In genomic region chr9:68793605-68794343, GRCh38 we compare ENCODE assay signal across 9 cellular contexts.
A peak's percentile ranks its signal among the peaks of the same experiment; 100 is the strongest.
DNase-seq lines count a peak whose midpoint lies in the region; ATAC-seq, FAIRE-seq and TF ChIP-seq lines count a peak whose summit lies in the region.
"Had no signal": no experiment of that assay in that cellular context is flagged by ENCODE, and none has a peak within 500 bp of the region (broad histone marks: within the 10 kb centered on the region; RNA-seq: fewer than 3 reads in every experiment).

No MANE protein-coding gene starts in this region.

- H3K36me3 ChIP-seq in ovary: no peaks in the 10 kb centered on the region

- no peaks in the 10 kb centered on the region for H3K9me3 Mint-ChIP-seq in naive B cell

- intact Hi-C loops in ovary (cut with DNase I): no loop called here

- TF ChIP-seq CTCF in ovary (IDR thresholded peaks at IDR 0.05): no peak

- no peak overlapping the region for H3K27ac ChIP-seq in ovary

- peaks cover 21 to 26% (median 23%) of the 10 kb centered on the region in 3 donors for H3K4me1 Mint-ChIP-seq in naive B cell

- in situ Hi-C loops in KBM-7 (cut with MboI; ENCODE audit: low pct_unique_long_range_greater_than_20kb, low sequenced_read_pairs): loop anchor here (25.0 kb wide), 3 partner anchors 94 to 219 kb away; partner anchors contain the start of gene PRKACG

- H3K4me3 Mint-ChIP-seq in naive B cell: no peak overlapping the region
- H3K4me3 Mint-ChIP-seq: activated naive CD8-positive, alpha-beta T cell had no signal

- H3K27me3 ChIP-seq in ovary: no peaks in the 10 kb centered on the region

- H3K27ac Mint-ChIP-seq in naive B cell: no peak overlapping the region
- H3K27ac Mint-ChIP-seq: activated naive CD8-positive, alpha-beta T cell had no signal

- TF ChIP-seq EP300 in ovary (IDR thresholded peaks at IDR 0.05): no peak

- whole genome bisulfite sequencing in ovary, 3 donors: 90 to 96% (median 90%) methylated on average over 6 of the region's 6 CpGs

- H3K4me3 ChIP-seq in ovary: no peak overlapping the region

- peak; percentile 50 for FAIRE-seq in H54 (lab: Jason Lieb, UNC)

- H3K9me3 ChIP-seq in ovary: no peaks in the 10 kb centered on the region

- H3K36me3 Mint-ChIP-seq in naive B cell: peaks cover under 1 to 5% of the 10 kb centered on the region in 2 donors
- H3K36me3 Mint-ChIP-seq: activated naive CD8-positive, alpha-beta T cell had no signal

- TF ChIP-seq POLR2A in H54 (IDR thresholded peaks at IDR 0.05; ENCODE audit: low read depth, low read length) (no peak), ovary (IDR thresholded peaks at IDR 0.05) (no peak)

- no peaks in the 10 kb centered on the region for H3K27me3 Mint-ChIP-seq in naive B cell
- H3K27me3 Mint-ChIP-seq: activated naive CD8-positive, alpha-beta T cell had no signal

- H3K4me1 ChIP-seq in ovary (ENCODE audit: insufficient read depth): no peaks in the 10 kb centered on the region

- DNase-seq in H54 (ENCODE audit: insufficient read length, low spot score) (no peak), naive B cell (peak; percentile 6), KBM-7 (no peak), ovary (no peak), UCSD-AML1 (lab: John Stamatoyannopoulos, UW; ENCODE audit: unreplicated experiment) (no peak)
- DNase-seq: NCI-H345 had no signal

- ATAC-seq in GM19035 (IDR thresholded peaks at IDR 0.05; ENCODE audit: unreplicated experiment): peak; percentile 79
- peak; percentile 70 for ATAC-seq in HG03469 (IDR thresholded peaks at IDR 0.05; ENCODE audit: unreplicated experiment)
- ATAC-seq in naive B cell (ENCODE audit: low read depth in 2 of 2): peak; percentile 67 to 78
